ENCODE assay signal across 8 cellular contexts in the genomic region with DNA sequence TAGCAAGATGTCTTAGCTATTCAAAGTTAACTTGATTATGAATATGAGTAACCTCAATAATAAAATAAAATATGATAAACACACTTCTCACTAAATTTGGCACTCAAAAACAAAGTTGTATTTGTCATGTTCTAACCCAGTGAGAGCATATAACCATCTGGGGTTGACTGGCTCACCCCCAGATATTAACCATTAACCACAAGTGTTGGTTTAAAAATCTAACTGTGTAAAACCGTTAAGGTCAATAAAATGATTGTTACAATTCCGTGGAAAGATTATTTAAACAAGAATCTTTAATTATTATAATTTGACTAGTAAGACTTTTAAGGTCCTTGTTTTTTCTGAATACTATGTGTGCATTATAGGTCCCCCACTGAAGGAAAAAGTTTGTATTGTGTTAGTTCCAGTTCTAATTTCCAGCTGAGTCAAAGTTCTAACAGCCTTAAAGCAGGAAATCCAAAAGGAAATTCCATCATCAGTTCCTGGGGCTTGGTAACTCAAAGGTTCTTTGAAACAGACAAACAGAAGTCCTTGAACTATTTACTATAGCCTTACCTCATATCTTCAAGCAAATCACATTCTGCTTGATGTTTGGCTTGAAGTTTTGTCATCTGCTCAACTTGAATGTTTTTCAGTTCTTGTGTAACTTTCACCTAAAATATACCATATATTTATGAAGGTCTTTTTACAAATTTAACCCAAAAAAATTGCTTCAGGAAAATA. TPM values are rescaled to one million over a fixed set of nuclear protein-coding genes. Genes with fewer than 3 reads are reported as not detected.
DNase-seq lines count a peak whose midpoint lies in the region; ATAC-seq and TF ChIP-seq lines count a peak whose summit lies in the region.

No MANE protein-coding gene starts in this region.

- H3K9ac ChIP-seq in endocrine pancreas (ENCODE audit: control insufficient read depth, insufficient read depth, low read length), result no peak overlapping the region

- POLR2A ChIA-PET in Caco-2 (lab: Charles Lee), result interaction anchor here (0.6 to 1.0 kb wide), 2 partner anchors 218 to 354 kb away, joined by 4 to 6 read pairs; no protein-coding TSS in a partner anchor

- H3K9me3 ChIP-seq in Caco-2 (no peaks in the 10 kb centered on the region), endocrine pancreas (ENCODE audit: control insufficient read depth, low read length) (no peaks in the 10 kb centered on the region)

- TF ChIP-seq CTCF in Caco-2 (IDR thresholded peaks at IDR 0.05; ENCODE audit: insufficient read depth in 1 of 2, low read depth in 1 of 2, low read length in 1 of 2, severe bottlenecking in 1 of 2, unreplicated experiment in 1 of 2) (no peak), NB4 (IDR thresholded peaks at IDR 0.05; ENCODE audit: low read depth, low read length) (no peak), osteocyte (IDR thresholded peaks at IDR 0.05) (no peak)

- H3K4me3 Mint-ChIP-seq in Caco-2 (ENCODE audit: unreplicated experiment) (peak overlapping the region; percentile 96), osteocyte (ENCODE audit: unreplicated experiment) (peak overlapping the region; percentile 97)

- H3K36me3 ChIP-seq in Caco-2 (ENCODE audit: control insufficient read depth, insufficient read depth, low read length) (no peaks in the 10 kb centered on the region), endocrine pancreas (ENCODE audit: control insufficient read depth, insufficient read depth, low read length) (no peaks in the 10 kb centered on the region)

- CTCF ChIA-PET in Caco-2 (lab: Charles Lee), result no interaction called here

- H3K27ac Mint-ChIP-seq in Caco-2 (ENCODE audit: unreplicated experiment) (no peak overlapping the region), osteocyte (ENCODE audit: unreplicated experiment) (peak overlapping the region; percentile 98)

- H3K4me3 ChIP-seq in Caco-2 (ENCODE audit: low read depth, low read length) (no peak overlapping the region), NB4 (ENCODE audit: low read depth, low read length) (peak overlapping the region; percentile 91), endocrine pancreas (ENCODE audit: control insufficient read depth, insufficient read depth, low read length) (peak overlapping the region; percentile 49)

- no peak for TF ChIP-seq POLR2A in NB4 (IDR thresholded peaks at IDR 0.05; ENCODE audit: extremely low read depth, insufficient read length)

- H3K4me1 ChIP-seq in Caco-2 (peaks cover 37% of the 10 kb centered on the region), endocrine pancreas (ENCODE audit: control insufficient read depth, insufficient read depth, low read length) (peaks cover 9% of the 10 kb centered on the region)

- no peaks in the 10 kb centered on the region for H3K27me3 ChIP-seq in Caco-2 (replicated peaks; ENCODE audit: control insufficient read depth, insufficient read depth, low read length)
- no peaks in the 10 kb centered on the region for H3K27me3 ChIP-seq in endocrine pancreas (ENCODE audit: control insufficient read depth, insufficient read depth, low read length)

- H3K27me3 Mint-ChIP-seq in Caco-2 (ENCODE audit: insufficient read depth, unreplicated experiment) (no peaks in the 10 kb centered on the region), osteocyte (ENCODE audit: unreplicated experiment) (no peaks in the 10 kb centered on the region)

- H3K9me3 Mint-ChIP-seq in Caco-2 (ENCODE audit: unreplicated experiment) (no peaks in the 10 kb centered on the region), osteocyte (ENCODE audit: unreplicated experiment) (no peaks in the 10 kb centered on the region)

- no peak for ATAC-seq in left colon
- no peak for ATAC-seq in HG03520 (IDR thresholded peaks at IDR 0.05; ENCODE audit: unreplicated experiment)

- H3K36me3 Mint-ChIP-seq in Caco-2 (ENCODE audit: insufficient read depth, unreplicated experiment) (peaks cover 30% of the 10 kb centered on the region), osteocyte (ENCODE audit: unreplicated experiment) (peaks cover 6% of the 10 kb centered on the region)

- H3K4me1 Mint-ChIP-seq in Caco-2 (ENCODE audit: low read depth, unreplicated experiment) (peaks cover 37% of the 10 kb centered on the region), osteocyte (ENCODE audit: unreplicated experiment) (peaks cover 38% of the 10 kb centered on the region)

- intact Hi-C loops in Caco-2 (cut with micrococcal nuclease; ENCODE audit: unreplicated experiment), result loop anchor here (2.0 to 5.0 kb wide), 3 partner anchors 81 to 217 kb away; no protein-coding TSS in a partner anchor
- intact Hi-C loops in left colon (cut with DNase I, micrococcal nuclease), result no loop called here

- no TSS peak for BruUV-seq in Caco-2 (replicated peaks; lab: Mats Ljungman, UMichigan)

- DNase-seq in Caco-2 (no peak), NB4 (ENCODE audit: low read depth) (no peak), osteocyte (ENCODE audit: extremely low spot score, unreplicated experiment) (no peak), left colon (no peak), GF-D8 (lab: John Stamatoyannopoulos, UW) (no peak), NCI-H1417 (lab: John Stamatoyannopoulos, UW) (no peak)

RNA-seq across cellular contexts. Expression of a gene that starts 2.5 kb away (rescaled TPM):
- 27.2 and 32.7 TPM in 2 replicates for total RNA-seq in Caco-2 (2022)
- 39.0 and 39.4 TPM in 2 replicates for total RNA-seq in osteocyte
- total RNA-seq in left colon, result 10 to 100 TPM; 20.0 to 22.1 TPM
